3 cellular contexts compared by ENCODE assay signal in the genomic region with DNA sequence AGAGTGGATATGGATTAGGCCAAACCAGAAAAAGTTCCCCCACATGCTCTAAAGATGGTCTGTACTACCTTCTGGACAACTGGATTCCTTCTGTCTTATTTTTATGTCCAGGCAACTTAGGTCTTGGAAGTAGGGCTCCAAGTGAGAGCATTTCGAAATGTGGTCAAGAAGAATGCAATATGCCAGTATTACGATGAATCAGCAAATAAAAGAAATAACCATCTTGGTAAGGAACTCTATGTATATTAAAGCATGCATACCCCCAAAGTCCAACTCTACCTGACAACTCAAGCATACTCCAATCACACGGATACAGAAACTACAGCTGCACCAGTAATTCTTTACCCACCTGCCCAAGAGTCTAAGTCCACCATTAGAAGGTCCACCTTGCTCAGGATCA.
TF ChIP-seq lines count a peak whose summit lies in the region.

No MANE protein-coding gene starts in this region.

TF ChIP-seq in A549, 52 proteins besides CTCF, POLR2A, EP300 and RAD21:
- TF ChIP-seq MAFK (IDR thresholded peaks at IDR 0.05; ENCODE audit: partially characterized antibody) (peak; percentile 86), SMC3 (IDR thresholded peaks at IDR 0.05) (no peak)
TF ChIP-seq in A549: peak in this region for 1.

TF ChIP-seq in IMR-90, 13 proteins besides CTCF, POLR2A, EP300 and RAD21:
- TF ChIP-seq MAFK (IDR thresholded peaks at IDR 0.05; ENCODE audit: low read depth, low read length) (peak; percentile 90), MAZ (IDR thresholded peaks at IDR 0.05; ENCODE audit: borderline replicate concordance, low read depth, low read length) (no peak)

TF ChIP-seq in H1, 55 proteins besides CTCF, POLR2A, EP300 and RAD21:
- TF ChIP-seq SP2 (IDR thresholded peaks at IDR 0.05; ENCODE audit: low read length) (no peak), BRCA1 (IDR thresholded peaks at IDR 0.05; ENCODE audit: low read depth, low read length) (no peak), MAFK (IDR thresholded peaks at IDR 0.05; ENCODE audit: low read depth, low read length) (peak; percentile 57; the same call in 1 of the 2 replicates), EZH2 (IDR thresholded peaks at IDR 0.05; ENCODE audit: low read depth, low read length, severe bottlenecking) (no peak), JUN (IDR thresholded peaks at IDR 0.05; ENCODE audit: low read depth, low read length) (no peak), PHF8 (conservative IDR thresholded peaks at IDR 0.05; ENCODE audit: low read depth, low read length) (no peak), CTBP2 (IDR thresholded peaks at IDR 0.05; ENCODE audit: borderline replicate concordance, insufficient read depth, insufficient read length, low read length) (no peak)
